Comparison of ENCODE assay signal across 1 cellular context in the genomic region with DNA sequence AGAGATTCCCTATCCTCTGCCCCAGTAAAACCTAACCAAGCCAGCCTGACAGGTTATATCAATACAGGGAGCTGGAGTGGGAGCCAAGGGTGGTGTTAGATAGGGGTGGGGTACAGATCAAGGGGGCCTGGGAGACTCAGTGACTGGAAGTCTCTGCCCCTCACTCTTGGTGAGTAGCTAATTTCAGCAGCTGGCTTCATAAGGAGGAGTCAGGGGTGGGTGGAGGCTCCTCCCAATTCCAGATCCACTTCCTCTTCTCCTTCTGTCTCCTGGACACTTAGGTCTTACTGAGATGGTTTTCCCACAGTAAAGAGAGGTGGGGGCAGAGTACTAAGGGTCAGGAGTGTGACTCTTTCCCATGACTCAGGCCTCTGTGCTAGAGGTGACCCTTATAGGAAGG.
TF ChIP-seq lines count a peak whose summit lies in the region.

No MANE protein-coding gene starts in this region.

TF ChIP-seq in GM23338, 12 proteins besides CTCF, POLR2A, EP300 and RAD21:
- TF ChIP-seq, protein P1, sequence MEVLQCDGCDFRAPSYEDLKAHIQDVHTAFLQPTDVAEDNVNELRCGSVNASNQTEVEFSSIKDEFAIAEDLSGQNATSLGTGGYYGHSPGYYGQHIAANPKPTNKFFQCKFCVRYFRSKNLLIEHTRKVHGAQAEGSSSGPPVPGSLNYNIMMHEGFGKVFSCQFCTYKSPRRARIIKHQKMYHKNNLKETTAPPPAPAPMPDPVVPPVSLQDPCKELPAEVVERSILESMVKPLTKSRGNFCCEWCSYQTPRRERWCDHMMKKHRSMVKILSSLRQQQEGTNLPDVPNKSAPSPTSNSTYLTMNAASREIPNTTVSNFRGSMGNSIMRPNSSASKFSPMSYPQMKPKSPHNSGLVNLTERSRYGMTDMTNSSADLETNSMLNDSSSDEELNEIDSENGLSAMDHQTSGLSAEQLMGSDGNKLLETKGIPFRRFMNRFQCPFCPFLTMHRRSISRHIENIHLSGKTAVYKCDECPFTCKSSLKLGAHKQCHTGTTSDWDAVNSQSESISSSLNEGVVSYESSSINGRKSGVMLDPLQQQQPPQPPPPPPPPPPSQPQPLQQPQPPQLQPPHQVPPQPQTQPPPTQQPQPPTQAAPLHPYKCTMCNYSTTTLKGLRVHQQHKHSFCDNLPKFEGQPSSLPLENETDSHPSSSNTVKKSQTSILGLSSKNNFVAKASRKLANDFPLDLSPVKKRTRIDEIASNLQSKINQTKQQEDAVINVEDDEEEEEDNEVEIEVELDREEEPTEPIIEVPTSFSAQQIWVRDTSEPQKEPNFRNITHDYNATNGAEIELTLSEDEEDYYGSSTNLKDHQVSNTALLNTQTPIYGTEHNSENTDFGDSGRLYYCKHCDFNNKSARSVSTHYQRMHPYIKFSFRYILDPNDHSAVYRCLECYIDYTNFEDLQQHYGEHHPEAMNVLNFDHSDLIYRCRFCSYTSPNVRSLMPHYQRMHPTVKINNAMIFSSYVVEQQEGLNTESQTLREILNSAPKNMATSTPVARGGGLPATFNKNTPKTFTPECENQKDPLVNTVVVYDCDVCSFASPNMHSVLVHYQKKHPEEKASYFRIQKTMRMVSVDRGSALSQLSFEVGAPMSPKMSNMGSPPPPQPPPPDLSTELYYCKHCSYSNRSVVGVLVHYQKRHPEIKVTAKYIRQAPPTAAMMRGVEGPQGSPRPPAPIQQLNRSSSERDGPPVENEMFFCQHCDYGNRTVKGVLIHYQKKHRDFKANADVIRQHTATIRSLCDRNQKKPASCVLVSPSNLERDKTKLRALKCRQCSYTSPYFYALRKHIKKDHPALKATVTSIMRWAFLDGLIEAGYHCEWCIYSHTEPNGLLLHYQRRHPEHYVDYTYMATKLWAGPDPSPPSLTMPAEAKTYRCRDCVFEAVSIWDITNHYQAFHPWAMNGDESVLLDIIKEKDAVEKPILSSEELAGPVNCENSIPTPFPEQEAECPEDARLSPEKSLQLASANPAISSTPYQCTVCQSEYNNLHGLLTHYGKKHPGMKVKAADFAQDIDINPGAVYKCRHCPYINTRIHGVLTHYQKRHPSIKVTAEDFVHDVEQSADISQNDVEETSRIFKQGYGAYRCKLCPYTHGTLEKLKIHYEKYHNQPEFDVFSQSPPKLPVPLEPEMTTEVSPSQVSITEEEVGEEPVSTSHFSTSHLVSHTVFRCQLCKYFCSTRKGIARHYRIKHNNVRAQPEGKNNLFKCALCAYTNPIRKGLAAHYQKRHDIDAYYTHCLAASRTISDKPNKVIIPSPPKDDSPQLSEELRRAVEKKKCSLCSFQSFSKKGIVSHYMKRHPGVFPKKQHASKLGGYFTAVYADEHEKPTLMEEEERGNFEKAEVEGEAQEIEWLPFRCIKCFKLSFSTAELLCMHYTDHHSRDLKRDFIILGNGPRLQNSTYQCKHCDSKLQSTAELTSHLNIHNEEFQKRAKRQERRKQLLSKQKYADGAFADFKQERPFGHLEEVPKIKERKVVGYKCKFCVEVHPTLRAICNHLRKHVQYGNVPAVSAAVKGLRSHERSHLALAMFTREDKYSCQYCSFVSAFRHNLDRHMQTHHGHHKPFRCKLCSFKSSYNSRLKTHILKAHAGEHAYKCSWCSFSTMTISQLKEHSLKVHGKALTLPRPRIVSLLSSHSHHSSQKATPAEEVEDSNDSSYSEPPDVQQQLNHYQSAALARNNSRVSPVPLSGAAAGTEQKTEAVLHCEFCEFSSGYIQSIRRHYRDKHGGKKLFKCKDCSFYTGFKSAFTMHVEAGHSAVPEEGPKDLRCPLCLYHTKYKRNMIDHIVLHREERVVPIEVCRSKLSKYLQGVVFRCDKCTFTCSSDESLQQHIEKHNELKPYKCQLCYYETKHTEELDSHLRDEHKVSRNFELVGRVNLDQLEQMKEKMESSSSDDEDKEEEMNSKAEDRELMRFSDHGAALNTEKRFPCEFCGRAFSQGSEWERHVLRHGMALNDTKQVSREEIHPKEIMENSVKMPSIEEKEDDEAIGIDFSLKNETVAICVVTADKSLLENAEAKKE (CRISPR knock-in tag; IDR thresholded peaks at IDR 0.05) = no peak
- TF ChIP-seq POLR2AphosphoS5 (IDR thresholded peaks at IDR 0.05; ENCODE audit: low read depth) (no peak), STAT1 (IDR thresholded peaks at IDR 0.05; ENCODE audit: unreplicated experiment) (no peak), ZNF331 (CRISPR knock-in tag; IDR thresholded peaks at IDR 0.05; ENCODE audit: low read depth) (no peak), NANOG (IDR thresholded peaks at IDR 0.05; ENCODE audit: borderline replicate concordance) (no peak), CREB1 (CRISPR knock-in tag; IDR thresholded peaks at IDR 0.05; ENCODE audit: low read depth) (no peak), EZH2phosphoT487 (IDR thresholded peaks at IDR 0.05; ENCODE audit: unreplicated experiment) (no peak), EZH2 (IDR thresholded peaks at IDR 0.05; ENCODE audit: low read depth, unreplicated experiment) (no peak), JUNB (IDR thresholded peaks at IDR 0.05; ENCODE audit: unreplicated experiment) (no peak), ZNF114 (CRISPR knock-in tag; IDR thresholded peaks at IDR 0.05) (no peak)
- TF ChIP-seq, protein P2, sequence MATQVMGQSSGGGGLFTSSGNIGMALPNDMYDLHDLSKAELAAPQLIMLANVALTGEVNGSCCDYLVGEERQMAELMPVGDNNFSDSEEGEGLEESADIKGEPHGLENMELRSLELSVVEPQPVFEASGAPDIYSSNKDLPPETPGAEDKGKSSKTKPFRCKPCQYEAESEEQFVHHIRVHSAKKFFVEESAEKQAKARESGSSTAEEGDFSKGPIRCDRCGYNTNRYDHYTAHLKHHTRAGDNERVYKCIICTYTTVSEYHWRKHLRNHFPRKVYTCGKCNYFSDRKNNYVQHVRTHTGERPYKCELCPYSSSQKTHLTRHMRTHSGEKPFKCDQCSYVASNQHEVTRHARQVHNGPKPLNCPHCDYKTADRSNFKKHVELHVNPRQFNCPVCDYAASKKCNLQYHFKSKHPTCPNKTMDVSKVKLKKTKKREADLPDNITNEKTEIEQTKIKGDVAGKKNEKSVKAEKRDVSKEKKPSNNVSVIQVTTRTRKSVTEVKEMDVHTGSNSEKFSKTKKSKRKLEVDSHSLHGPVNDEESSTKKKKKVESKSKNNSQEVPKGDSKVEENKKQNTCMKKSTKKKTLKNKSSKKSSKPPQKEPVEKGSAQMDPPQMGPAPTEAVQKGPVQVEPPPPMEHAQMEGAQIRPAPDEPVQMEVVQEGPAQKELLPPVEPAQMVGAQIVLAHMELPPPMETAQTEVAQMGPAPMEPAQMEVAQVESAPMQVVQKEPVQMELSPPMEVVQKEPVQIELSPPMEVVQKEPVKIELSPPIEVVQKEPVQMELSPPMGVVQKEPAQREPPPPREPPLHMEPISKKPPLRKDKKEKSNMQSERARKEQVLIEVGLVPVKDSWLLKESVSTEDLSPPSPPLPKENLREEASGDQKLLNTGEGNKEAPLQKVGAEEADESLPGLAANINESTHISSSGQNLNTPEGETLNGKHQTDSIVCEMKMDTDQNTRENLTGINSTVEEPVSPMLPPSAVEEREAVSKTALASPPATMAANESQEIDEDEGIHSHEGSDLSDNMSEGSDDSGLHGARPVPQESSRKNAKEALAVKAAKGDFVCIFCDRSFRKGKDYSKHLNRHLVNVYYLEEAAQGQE (IDR thresholded peaks at IDR 0.05; ENCODE audit: unreplicated experiment) = no peak
- TF ChIP-seq, protein P3, sequence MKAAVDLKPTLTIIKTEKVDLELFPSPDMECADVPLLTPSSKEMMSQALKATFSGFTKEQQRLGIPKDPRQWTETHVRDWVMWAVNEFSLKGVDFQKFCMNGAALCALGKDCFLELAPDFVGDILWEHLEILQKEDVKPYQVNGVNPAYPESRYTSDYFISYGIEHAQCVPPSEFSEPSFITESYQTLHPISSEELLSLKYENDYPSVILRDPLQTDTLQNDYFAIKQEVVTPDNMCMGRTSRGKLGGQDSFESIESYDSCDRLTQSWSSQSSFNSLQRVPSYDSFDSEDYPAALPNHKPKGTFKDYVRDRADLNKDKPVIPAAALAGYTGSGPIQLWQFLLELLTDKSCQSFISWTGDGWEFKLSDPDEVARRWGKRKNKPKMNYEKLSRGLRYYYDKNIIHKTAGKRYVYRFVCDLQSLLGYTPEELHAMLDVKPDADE (IDR thresholded peaks at IDR 0.05) = no peak
